1 cellular context compared by ENCODE assay signal in genomic region chr1:15803380-15803779, GRCh38.
TF ChIP-seq lines count a peak whose summit lies in the region.

No MANE protein-coding gene starts in this region.

TF ChIP-seq in HCT116, 20 proteins besides CTCF, POLR2A, EP300 and RAD21:
- no peak for TF ChIP-seq YY1 (IDR thresholded peaks at IDR 0.05; ENCODE audit: extremely low read depth, insufficient replicate concordance, low read depth, low read length)
- TF ChIP-seq REST (IDR thresholded peaks at IDR 0.05; ENCODE audit: low read depth): no peak
- no peak for TF ChIP-seq ZFX (IDR thresholded peaks at IDR 0.05)
- TF ChIP-seq MAX (IDR thresholded peaks at IDR 0.05): no peak
- TF ChIP-seq EZH2phosphoT487 (IDR thresholded peaks at IDR 0.05; ENCODE audit: borderline replicate concordance): no peak
- TF ChIP-seq ELF1 (IDR thresholded peaks at IDR 0.05; ENCODE audit: borderline replicate concordance, low read depth): no peak
- TF ChIP-seq FOSL1 (IDR thresholded peaks at IDR 0.05; ENCODE audit: low read depth): no peak
- TF ChIP-seq SIN3A (IDR thresholded peaks at IDR 0.05; ENCODE audit: low read depth): no peak
- no peak for TF ChIP-seq JUND (IDR thresholded peaks at IDR 0.05)
- TF ChIP-seq CEBPB (IDR thresholded peaks at IDR 0.05; ENCODE audit: low read depth): no peak
- TF ChIP-seq TCF7L2 (IDR thresholded peaks at IDR 0.05; ENCODE audit: borderline replicate concordance, extremely low read depth, insufficient read depth, insufficient read length): no peak
- TF ChIP-seq EZH2 (IDR thresholded peaks at IDR 0.05): no peak
- no peak for TF ChIP-seq CBX3 (IDR thresholded peaks at IDR 0.05; ENCODE audit: low read depth)
- TF ChIP-seq ZBTB33 (IDR thresholded peaks at IDR 0.05; ENCODE audit: extremely low read depth, insufficient replicate concordance, low read length): no peak
- TF ChIP-seq SP1 (IDR thresholded peaks at IDR 0.05; ENCODE audit: low read depth): no peak
- no peak for TF ChIP-seq ZNF274 (IDR thresholded peaks at IDR 0.05; ENCODE audit: low read depth, low read length)
- TF ChIP-seq POLR2AphosphoS5 (IDR thresholded peaks at IDR 0.05; ENCODE audit: low read depth, low read length): no peak
- TF ChIP-seq ATF3 (IDR thresholded peaks at IDR 0.05): no peak
